In the genomic region with DNA sequence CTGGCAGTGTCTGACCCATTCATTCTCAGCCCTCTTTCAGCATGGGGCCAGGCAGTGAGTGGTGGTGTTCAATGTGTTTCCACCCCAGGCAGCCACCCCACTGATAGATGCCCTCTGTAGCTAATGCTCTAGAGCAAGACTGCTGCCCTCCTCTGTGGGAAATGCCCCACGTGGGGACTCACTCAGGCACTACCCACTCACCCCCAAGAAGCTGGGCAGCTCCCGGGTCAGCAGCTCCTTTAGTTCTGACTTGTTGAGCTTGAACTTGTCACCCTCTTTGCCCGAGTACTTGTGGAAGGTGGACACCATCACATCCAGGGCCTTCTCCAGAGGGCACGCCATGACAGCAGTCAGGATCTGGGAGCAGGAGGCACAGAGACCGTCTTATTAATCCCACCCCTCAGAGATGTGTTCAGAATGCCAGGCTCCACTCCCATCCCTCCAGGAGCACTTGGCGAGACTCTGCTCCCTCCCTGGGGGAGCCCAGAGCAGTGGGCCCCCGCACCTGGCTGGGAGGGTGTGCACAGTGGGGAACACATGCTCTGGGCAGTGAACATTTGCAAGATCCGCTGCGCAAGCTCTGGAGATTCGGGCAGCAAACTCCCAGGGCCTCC, we compare ENCODE assay signal across 7 cellular contexts. TPM values are rescaled to one million over a fixed set of nuclear protein-coding genes. Genes with fewer than 3 reads are reported as not detected.
DNase-seq lines count a peak whose midpoint lies in the region; ATAC-seq and TF ChIP-seq lines count a peak whose summit lies in the region.

No MANE protein-coding gene starts in this region.

- DNase-seq in activated CD4-positive, alpha-beta memory T cell treated with anti-CD3 and anti-CD28 coated beads for 36 hours: no peak
- no peak for DNase-seq in middle frontal gyrus (ENCODE audit: extremely low spot score, low spot score)

- peak overlapping the region; percentile 92 for H3K4me3 Mint-ChIP-seq in activated CD4-positive, alpha-beta memory T cell treated with anti-CD3 and anti-CD28 coated beads for 36 hours
- H3K4me3 Mint-ChIP-seq in stimulated activated memory B cell treated with anti-CD40 and anti-IgM and Interleukin-4, amounts not matched to agents 10 μg/mL and 1 μg/mL and 100 μg/mL, for 72 hours: peak overlapping the region; percentile 83

- H3K9me3 ChIP-seq in HEK293 (ENCODE audit: control insufficient read depth, insufficient read depth, low read depth, low read length) (no peaks in the 10 kb centered on the region), iPS-18a (ENCODE audit: control insufficient read depth, low read depth, low read length) (no peaks in the 10 kb centered on the region)

- POLR2A ChIA-PET in HEK293 (lab: Yijun Ruan, JAX): interaction anchor here (0.7 to 2.1 kb wide), 10 partner anchors 9 to 93 kb away, joined by 3 to 27 read pairs (median 4); partner anchors contain the start of genes S100A13, S100A2 and S100A6
- POLR2A ChIA-PET in activated CD4-positive, alpha-beta memory T cell treated with anti-CD3 and anti-CD28 coated beads for 36 hours (lab: Charles Lee): interaction anchor here (0.9 to 4.2 kb wide), 9 partner anchors 9 to 423 kb away, joined by 3 to 96 read pairs (median 6); partner anchors contain the start of genes CHTOP, CREB3L4, S100A2 and S100A6

- H3K27me3 Mint-ChIP-seq in activated CD4-positive, alpha-beta memory T cell treated with anti-CD3 and anti-CD28 coated beads for 36 hours: no peaks in the 10 kb centered on the region
- H3K27me3 Mint-ChIP-seq in stimulated activated memory B cell treated with anti-CD40 and anti-IgM and Interleukin-4, amounts not matched to agents 10 μg/mL and 1 μg/mL and 100 μg/mL, for 72 hours: peaks cover 1% of the 10 kb centered on the region

- H3K4me1 ChIP-seq in HEK293 (ENCODE audit: control insufficient read depth, insufficient read depth, low read length): peaks cover 2% of the 10 kb centered on the region; the same call in 1 of the 2 replicates
- peaks cover 16% of the 10 kb centered on the region for H3K4me1 ChIP-seq in iPS-18a (ENCODE audit: control insufficient read depth, low read depth, low read length)

- no peaks in the 10 kb centered on the region for H3K9me3 Mint-ChIP-seq in activated CD4-positive, alpha-beta memory T cell treated with anti-CD3 and anti-CD28 coated beads for 36 hours
- H3K9me3 Mint-ChIP-seq in stimulated activated memory B cell treated with anti-CD40 and anti-IgM and Interleukin-4, amounts not matched to agents 10 μg/mL and 1 μg/mL and 100 μg/mL, for 72 hours: no peaks in the 10 kb centered on the region

- H3K27ac Mint-ChIP-seq in activated CD4-positive, alpha-beta memory T cell treated with anti-CD3 and anti-CD28 coated beads for 36 hours: peak overlapping the region; percentile 99
- peak overlapping the region; percentile 93 for H3K27ac Mint-ChIP-seq in stimulated activated memory B cell treated with anti-CD40 and anti-IgM and Interleukin-4, amounts not matched to agents 10 μg/mL and 1 μg/mL and 100 μg/mL, for 72 hours

- H3K4me1 Mint-ChIP-seq in activated CD4-positive, alpha-beta memory T cell treated with anti-CD3 and anti-CD28 coated beads for 36 hours (ENCODE audit: low read depth): peaks cover 82% of the 10 kb centered on the region
- H3K4me1 Mint-ChIP-seq in stimulated activated memory B cell treated with anti-CD40 and anti-IgM and Interleukin-4, amounts not matched to agents 10 μg/mL and 1 μg/mL and 100 μg/mL, for 72 hours: peaks cover 67% of the 10 kb centered on the region

- ATAC-seq in stimulated activated memory B cell treated with anti-CD40 and anti-IgM and Interleukin-4, amounts not matched to agents 10 μg/mL and 1 μg/mL and 100 μg/mL, for 72 hours: no peak
- ATAC-seq in esophagus mucosa: no peak
- no peak for ATAC-seq in GM18907 (IDR thresholded peaks at IDR 0.05; ENCODE audit: unreplicated experiment)

- CTCF ChIA-PET in HEK293 (lab: Yijun Ruan, JAX): interaction anchor here (0.6 to 4.1 kb wide), 7 partner anchors 11 to 402 kb away, joined by 3 to 26 read pairs (median 6); partner anchors contain the start of gene S100A13
- CTCF ChIA-PET in activated CD4-positive, alpha-beta memory T cell treated with anti-CD3 and anti-CD28 coated beads for 36 hours (lab: Charles Lee): interaction anchor here (0.6 to 5.4 kb wide), 9 partner anchors 9 to 34 kb away, joined by 3 to 66 read pairs (median 19); partner anchors contain the start of genes S100A2 and S100A6

- H3K4me3 ChIP-seq in HEK293 (ENCODE audit: low read depth, low read length) (no peak overlapping the region), iPS-18a (ENCODE audit: low read length) (peak overlapping the region; percentile 26)

- H3K9ac ChIP-seq in iPS-18a (ENCODE audit: low read length): peak overlapping the region; percentile 13

- no peak for TF ChIP-seq CTCF in HEK293 (tag by site-specific recombination; IDR thresholded peaks at IDR 0.05)

- no peaks in the 10 kb centered on the region for H3K27me3 ChIP-seq in iPS-18a (ENCODE audit: control insufficient read depth, insufficient read depth, low read length)

- H3K36me3 Mint-ChIP-seq in activated CD4-positive, alpha-beta memory T cell treated with anti-CD3 and anti-CD28 coated beads for 36 hours: peaks cover 30% of the 10 kb centered on the region
- peaks cover 5% of the 10 kb centered on the region for H3K36me3 Mint-ChIP-seq in stimulated activated memory B cell treated with anti-CD40 and anti-IgM and Interleukin-4, amounts not matched to agents 10 μg/mL and 1 μg/mL and 100 μg/mL, for 72 hours

- H3K27ac ChIP-seq in HEK293 (ENCODE audit: extremely low read depth, low read depth, low read length): peak overlapping the region; percentile 11; the same call in 1 of the 2 replicates
- no peak overlapping the region for H3K27ac ChIP-seq in iPS-18a (ENCODE audit: low read length)

- H3K36me3 ChIP-seq in HEK293 (ENCODE audit: control insufficient read depth in 2 of 2, insufficient read depth in 1 of 2, low read length in 2 of 2) (no peaks in the 10 kb centered on the region), iPS-18a (ENCODE audit: control insufficient read depth, low read depth, low read length) (no peaks in the 10 kb centered on the region)

- intact Hi-C loops in activated CD4-positive, alpha-beta memory T cell treated with anti-CD3 and anti-CD28 coated beads for 36 hours (cut with micrococcal nuclease): loop anchor here (1.0 to 10.0 kb wide), 5 partner anchors 8 to 1510 kb away; partner anchors contain the start of genes CREB3L4, S100A11 and SLC39A1

TF ChIP-seq in HEK293, 187 proteins besides CTCF, POLR2A, EP300 and RAD21:
- no peak for TF ChIP-seq ZNF423 (tag by site-specific recombination; IDR thresholded peaks at IDR 0.05)
- TF ChIP-seq GLIS1 (tag by site-specific recombination; IDR thresholded peaks at IDR 0.05): peak; percentile 70
- TF ChIP-seq ZIC2 (tag by site-specific recombination; IDR thresholded peaks at IDR 0.05): peak; percentile 59

RNA-seq across cellular contexts. Expression of gene S100A4, which starts 1.0 kb away (rescaled TPM):
- total RNA-seq in activated CD4-positive, alpha-beta memory T cell treated with anti-CD3 and anti-CD28 coated beads for 36 hours: 100 to 1,000 TPM; 352 to 382 TPM
- 36.0 TPM for total RNA-seq in esophagus mucosa

RNA-seq across cellular contexts. Expression of gene S100A5, which starts 3.8 kb away (rescaled TPM):
- total RNA-seq in activated CD4-positive, alpha-beta memory T cell treated with anti-CD3 and anti-CD28 coated beads for 36 hours: 1 to 10 TPM; 3.3 to 4.0 TPM
- total RNA-seq in esophagus mucosa: not detected

RNA-seq across cellular contexts. Expression of gene S100A3, which starts 4.5 kb away (rescaled TPM):
- total RNA-seq in activated CD4-positive, alpha-beta memory T cell treated with anti-CD3 and anti-CD28 coated beads for 36 hours: not detected
- total RNA-seq in esophagus mucosa: 9.6 TPM

RNA-seq across cellular contexts. Expression of gene S100A6, which starts 8.8 kb away (rescaled TPM):
- total RNA-seq in activated CD4-positive, alpha-beta memory T cell treated with anti-CD3 and anti-CD28 coated beads for 36 hours: 100 to 1,000 TPM; 503 to 513 TPM
- 976 TPM for total RNA-seq in esophagus mucosa

RNA-seq across cellular contexts. Expression of gene S100A2, which starts 21.1 kb away (rescaled TPM):
- 1 to 10 TPM; 3.5 to 5.3 TPM for total RNA-seq in activated CD4-positive, alpha-beta memory T cell treated with anti-CD3 and anti-CD28 coated beads for 36 hours
- total RNA-seq in esophagus mucosa: 4,166 TPM
